In the genomic region with DNA sequence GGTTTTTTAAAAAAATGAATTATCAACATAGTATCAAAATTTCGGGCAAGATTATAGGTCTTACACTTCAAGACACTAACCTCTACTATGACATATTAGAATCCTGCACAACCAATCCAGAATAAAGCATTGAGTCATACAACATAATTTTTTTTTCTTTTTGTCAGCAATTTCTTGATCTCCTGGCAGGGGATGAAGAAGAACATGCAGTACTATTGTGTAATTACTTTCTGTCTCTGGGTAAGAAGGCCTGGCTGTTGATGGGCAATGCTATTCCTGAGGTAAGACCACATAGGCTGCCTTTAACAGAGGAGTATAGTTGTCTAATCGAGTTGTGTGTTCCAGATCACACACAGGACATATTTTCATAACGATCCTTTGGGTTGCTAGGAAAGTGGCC, we compare ENCODE assay signal across 20 cellular contexts.
A peak's percentile ranks its signal among the peaks of the same experiment; 100 is the strongest.
DNase-seq lines count a peak whose midpoint lies in the region; ATAC-seq and TF ChIP-seq lines count a peak whose summit lies in the region.
"Had no signal": no experiment of that assay in that cellular context is flagged by ENCODE, and none has a peak within 500 bp of the region (broad histone marks: within the 10 kb centered on the region; RNA-seq: fewer than 3 reads in every experiment).

No MANE protein-coding gene starts in this region.

- H3K4me1 Mint-ChIP-seq in HFFc6 (ENCODE audit: low read depth): no peaks in the 10 kb centered on the region

- TF ChIP-seq CTCF in HFFc6 (IDR thresholded peaks at IDR 0.05): no peak

- H3K36me3 Mint-ChIP-seq in HFFc6 (ENCODE audit: low read depth): peaks cover 7% of the 10 kb centered on the region; the same call in 1 of the 2 replicates
- H3K36me3 Mint-ChIP-seq: natural killer cell treated with Interleukin-12 subunit alpha and Interleukin-12 subunit beta and Interleukin-15 and Interleukin-18, amount 100 ng/mL, for 72 hours had no signal

- no peak overlapping the region for H3K4me3 Mint-ChIP-seq in HFFc6
- H3K4me3 Mint-ChIP-seq: natural killer cell treated with Interleukin-12 subunit alpha and Interleukin-12 subunit beta and Interleukin-15 and Interleukin-18, amount 100 ng/mL, for 72 hours had no signal

- DNase-seq in left cardiac atrium: no peak
- DNase-seq in cardiac septum (ENCODE audit: low spot score): no peak
- no peak for DNase-seq in left lobe of liver (ENCODE audit: low spot score)
- DNase-seq in HFFc6: no peak
- DNase-seq in hypothalamus (lab: John Stamatoyannopoulos, UW): no peak
- DNase-seq: activated CD4-positive, alpha-beta T cell treated with anti-CD3 and anti-CD28 coated beads for 48 hours; activated gamma-delta T cell; C1 segment of cervical spinal cord; heart left ventricle; kidney; NCI-H1436 treated with DMSO at 0.1 percent for 48 hours; NCI-H82; posterior cingulate gyrus; SW 1271; testis had no signal

- H3K9me3 Mint-ChIP-seq in HFFc6: no peaks in the 10 kb centered on the region
- H3K9me3 Mint-ChIP-seq: natural killer cell treated with Interleukin-12 subunit alpha and Interleukin-12 subunit beta and Interleukin-15 and Interleukin-18, amount 100 ng/mL, for 72 hours had no signal

- no peak overlapping the region for H3K27ac Mint-ChIP-seq in HFFc6
- H3K27ac Mint-ChIP-seq: natural killer cell treated with Interleukin-12 subunit alpha and Interleukin-12 subunit beta and Interleukin-15 and Interleukin-18, amount 100 ng/mL, for 72 hours had no signal

- H3K27me3 Mint-ChIP-seq in HFFc6 (ENCODE audit: insufficient read depth): peaks cover 2% of the 10 kb centered on the region; the same call in 1 of the 2 replicates
- H3K27me3 Mint-ChIP-seq: natural killer cell treated with Interleukin-12 subunit alpha and Interleukin-12 subunit beta and Interleukin-15 and Interleukin-18, amount 100 ng/mL, for 72 hours had no signal

- peak; percentile 74 to 75 for ATAC-seq in left cardiac atrium
- peak; percentile 31 for ATAC-seq in esophagus mucosa
- ATAC-seq in left lobe of liver: peak; percentile 61
- ATAC-seq in GM18498 (IDR thresholded peaks at IDR 0.05; ENCODE audit: unreplicated experiment): no peak
- ATAC-seq in HG03460 (IDR thresholded peaks at IDR 0.05; ENCODE audit: unreplicated experiment): no peak
- ATAC-seq: A549; natural killer cell treated with Interleukin-12 subunit alpha and Interleukin-12 subunit beta and Interleukin-15 and Interleukin-18, amount 100 ng/mL, for 72 hours had no signal

- intact Hi-C loops in left cardiac atrium (cut with DNase I) (no loop called here), cardiac septum (cut with DNase I) (no loop called here)

Comparison
In these comparisons a context has a peak if more than half of its experiments do, and no peak if none do; other contexts are left out.
1. ATAC-seq: peak in left cardiac atrium (2 of 2), esophagus mucosa (single experiment) and left lobe of liver (single experiment); none in GM18498 (single experiment) and HG03460 (single experiment).